In genomic region chr4:154720618-154721267, GRCh38 we compare ENCODE assay signal across 17 cellular contexts. TPM values are rescaled to one million over a fixed set of nuclear protein-coding genes. Genes with fewer than 3 reads are reported as not detected.
DNase-seq lines count a peak whose midpoint lies in the region; TF ChIP-seq lines count a peak whose summit lies in the region.
"Had no signal": no experiment of that assay in that cellular context is flagged by ENCODE, and none has a peak within 500 bp of the region (broad histone marks: within the 10 kb centered on the region; RNA-seq: fewer than 3 reads in every experiment).

No MANE protein-coding gene starts in this region.

- WGBS in endodermal cell (ENCODE audit: insufficient coverage in 1 of 2, insufficient read length in 1 of 2), 2 experiments: 21 to 80% methylated on average over 1 to 3 of the region's 3 CpGs
- WGBS in mesendoderm (ENCODE audit: extremely low coverage, insufficient coverage, low lambda C conversion rate): no CpG with 5 or more reads among the region's 3 CpGs

- DNase-seq in H7: peak; percentile 22
- DNase-seq in NCI-H526 (lab: John Stamatoyannopoulos, UW): peak; percentile 10 to 50
- peak; percentile 80 for DNase-seq in endodermal cell
- peak; percentile 95 for DNase-seq in mesendoderm
- DNase-seq in globus pallidus (ENCODE audit: low spot score): no peak
- no peak for DNase-seq in cerebellar cortex (ENCODE audit: low spot score)
- DNase-seq in HT-29 (ENCODE audit: low spot score): no peak
- DNase-seq: DMS153, KBM-7, NCI-H1048, NCI-H146, NCI-H2081 treated with DMSO at 0.1 percent for 48 hours, NCI-H226, NCI-H69, PC-9, SK-N-SH had no signal

- H3K36me3 Mint-ChIP-seq in endodermal cell (ENCODE audit: low read depth): no peaks in the 10 kb centered on the region

- no peak overlapping the region for H3K27ac Mint-ChIP-seq in endodermal cell

- H3K9me3 ChIP-seq in endodermal cell (ENCODE audit: control insufficient read depth, low read length): no peaks in the 10 kb centered on the region
- H3K9me3 ChIP-seq: BLaER1 treated with 17β-estradiol and CSF1 and Interleukin-3, amounts not matched to agents 10 nM and 100 nM; SK-N-SH had no signal

- H3K4me3 ChIP-seq in H7 (ENCODE audit: insufficient read depth, low read depth, low read length) (no peak overlapping the region), endodermal cell (ENCODE audit: low read length) (no peak overlapping the region), mesendoderm (ENCODE audit: low read length) (no peak overlapping the region)
- H3K4me3 ChIP-seq: BLaER1 treated with 17β-estradiol and CSF1 and Interleukin-3, amounts not matched to agents 10 nM and 100 nM; PC-9 had no signal

- TF ChIP-seq CTCF in endodermal cell (conservative IDR thresholded peaks at IDR 0.05): peak; percentile 49

- H3K9me3 Mint-ChIP-seq in endodermal cell: no peaks in the 10 kb centered on the region

- no peaks in the 10 kb centered on the region for H3K79me1 ChIP-seq in mesendoderm (ENCODE audit: low read length)

- no peak overlapping the region for H2BK15ac ChIP-seq in mesendoderm (replicated peaks; ENCODE audit: low read depth)

- H3K4me2 ChIP-seq in mesendoderm (ENCODE audit: low read length): no peak overlapping the region
- H3K4me2 ChIP-seq: BLaER1 treated with 17β-estradiol and CSF1 and Interleukin-3, amounts not matched to agents 10 nM and 100 nM; PC-9; SK-N-SH had no signal

- H3K27me3 Mint-ChIP-seq in endodermal cell (ENCODE audit: insufficient read depth): peaks cover 48% of the 10 kb centered on the region

- H4K5ac ChIP-seq in mesendoderm (ENCODE audit: low read length): no peak overlapping the region

- H3K4me1 ChIP-seq in endodermal cell (ENCODE audit: control insufficient read depth, insufficient read depth, low read length) (peaks cover 19% of the 10 kb centered on the region), mesendoderm (ENCODE audit: control insufficient read depth, low read depth, low read length) (peaks cover 7% of the 10 kb centered on the region)

- H3K9ac ChIP-seq in endodermal cell (ENCODE audit: extremely low read depth, low read length, poor library complexity, severe bottlenecking) (no peak overlapping the region), mesendoderm (ENCODE audit: low read length) (no peak overlapping the region)
- H3K9ac ChIP-seq: BLaER1 treated with 17β-estradiol and CSF1 and Interleukin-3, amounts not matched to agents 10 nM and 100 nM; SK-N-SH had no signal

- no peak overlapping the region for H2BK5ac ChIP-seq in mesendoderm (ENCODE audit: low read length)

- no peaks in the 10 kb centered on the region for H3K79me2 ChIP-seq in mesendoderm (ENCODE audit: control insufficient read depth, insufficient read depth, low read length)

- no peak overlapping the region for H2AK5ac ChIP-seq in mesendoderm (ENCODE audit: low read length)

- no peak overlapping the region for H3K23ac ChIP-seq in mesendoderm (ENCODE audit: low read length)

- H3K27me3 ChIP-seq in H7 (ENCODE audit: control insufficient read depth, insufficient read depth, low read length) (no peaks in the 10 kb centered on the region; the same call in 1 of the 2 replicates), endodermal cell (ENCODE audit: control insufficient read depth, insufficient read depth, low read length, poor library complexity, severe bottlenecking) (no peaks in the 10 kb centered on the region), mesendoderm (ENCODE audit: insufficient read depth, low read length, poor library complexity) (no peaks in the 10 kb centered on the region)
- H3K27me3 ChIP-seq: BLaER1 treated with 17β-estradiol and CSF1 and Interleukin-3, amounts not matched to agents 10 nM and 100 nM had no signal

- no peak overlapping the region for H3K4ac ChIP-seq in mesendoderm (ENCODE audit: low read depth, low read length)

- H3K36me3 ChIP-seq in H7 (replicated peaks; ENCODE audit: control insufficient read depth, insufficient read depth, low read length) (no peaks in the 10 kb centered on the region), endodermal cell (ENCODE audit: control insufficient read depth, insufficient read depth, low read length) (no peaks in the 10 kb centered on the region), mesendoderm (ENCODE audit: control insufficient read depth, insufficient read depth, low read length) (no peaks in the 10 kb centered on the region)
- H3K36me3 ChIP-seq: BLaER1 treated with 17β-estradiol and CSF1 and Interleukin-3, amounts not matched to agents 10 nM and 100 nM had no signal

- no peak overlapping the region for H2BK120ac ChIP-seq in mesendoderm (ENCODE audit: low read depth, low read length)

- H3K18ac ChIP-seq in mesendoderm (ENCODE audit: low read length): no peak overlapping the region

- no peak overlapping the region for H3K4me3 Mint-ChIP-seq in endodermal cell

- H3K56ac ChIP-seq in mesendoderm (ENCODE audit: low read length): no peak overlapping the region

- no peak overlapping the region for H4K8ac ChIP-seq in mesendoderm (ENCODE audit: low read depth, low read length)

- no peak overlapping the region for H3K27ac ChIP-seq in endodermal cell (ENCODE audit: low read depth, low read length)
- no peak overlapping the region for H3K27ac ChIP-seq in mesendoderm (ENCODE audit: low read depth, low read length)
- H3K27ac ChIP-seq: BLaER1 treated with 17β-estradiol and CSF1 and Interleukin-3, amounts not matched to agents 10 nM and 100 nM; PC-9 had no signal

- peaks cover 31% of the 10 kb centered on the region for H3K4me1 Mint-ChIP-seq in endodermal cell

RNA-seq across cellular contexts. Expression of gene LRAT, which starts 23.1 kb away (rescaled TPM):
- total RNA-seq in H7 (2014; rRNA removed; shearing (Covaris generic)): 15.8 and 35.1 TPM in 2 replicates
- total RNA-seq in endodermal cell: 10 to 100 TPM in 1 of 2 donors, 1 to 10 TPM in 1; 6.2 to 20.6 TPM
- 13.1 TPM for polyA plus RNA-seq in endodermal cell (2013, experiment 1 of 2)
- polyA plus RNA-seq in endodermal cell (2013, experiment 2 of 2): 17.3 TPM
- 1.5 TPM for polyA plus RNA-seq in mesendoderm (2013, experiment 1 of 2)
- polyA plus RNA-seq in mesendoderm (2013, experiment 2 of 2): 1.4 TPM
- total RNA-seq in HT-29 (2014; rRNA removed; shearing (Covaris generic)): not detected in 2 replicates
- polyA plus RNA-seq: SK-N-SH had no signal

Comparison
In these comparisons a context has a peak if more than half of its experiments do, and no peak if none do; other contexts are left out.
1. DNase-seq: peak in H7 (single experiment), NCI-H526 (2 of 2), endodermal cell (single experiment) and mesendoderm (single experiment); none in globus pallidus (single experiment), cerebellar cortex (single experiment) and HT-29 (single experiment).